ENCODE assay signal across 16 cellular contexts in the genomic region with DNA sequence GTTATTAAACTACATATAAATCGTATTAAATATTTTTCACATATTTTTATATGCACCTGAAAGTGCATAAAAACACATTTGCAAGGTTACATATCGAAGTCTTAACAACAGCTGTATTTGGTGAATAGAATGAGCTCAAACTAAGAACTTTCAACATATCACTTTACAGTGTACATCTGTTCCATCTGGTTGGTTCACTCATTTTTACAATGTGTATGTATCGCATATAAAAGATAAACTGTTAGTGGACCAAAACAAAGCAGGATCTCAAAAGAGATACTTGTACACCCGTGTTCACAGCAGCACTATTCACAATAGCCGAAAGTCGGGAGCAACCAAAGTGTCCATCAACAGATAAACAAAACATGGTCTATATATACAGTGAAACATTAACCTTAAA. TPM values are rescaled to one million over a fixed set of nuclear protein-coding genes. Genes with fewer than 3 reads are reported as not detected.
DNase-seq lines count a peak whose midpoint lies in the region; ATAC-seq and TF ChIP-seq lines count a peak whose summit lies in the region.
"Had no signal": no experiment of that assay in that cellular context is flagged by ENCODE, and none has a peak within 500 bp of the region (broad histone marks: within the 10 kb centered on the region; RNA-seq: fewer than 3 reads in every experiment).

No MANE protein-coding gene starts in this region.

- H3K27me3 ChIP-seq in Caco-2 (replicated peaks; ENCODE audit: control insufficient read depth, insufficient read depth, low read length) = no peaks in the 10 kb centered on the region
- H3K27me3 ChIP-seq: dorsolateral prefrontal cortex, testis had no signal

- no peaks in the 10 kb centered on the region for H3K9me3 Mint-ChIP-seq in activated CD4-positive, alpha-beta T cell treated with anti-CD3 and anti-CD28 coated beads, Interleukin-2, amount 10 ng/mL, durations not matched to agents 24 days and 14 days
- H3K9me3 Mint-ChIP-seq in activated T-helper 17 cell treated with anti-CD3 and anti-CD28 coated beads, Interleukin-2, amount 50 U/mL, for 72 hours = no peaks in the 10 kb centered on the region
- no peaks in the 10 kb centered on the region for H3K9me3 Mint-ChIP-seq in natural killer cell treated with Interleukin-12 subunit alpha and Interleukin-12 subunit beta and Interleukin-15 and Interleukin-18, amount 100 ng/mL, for 72 hours
- no peaks in the 10 kb centered on the region for H3K9me3 Mint-ChIP-seq in Caco-2 (ENCODE audit: unreplicated experiment)
- H3K9me3 Mint-ChIP-seq: HFFc6 had no signal

- POLR2A ChIA-PET in Caco-2 (lab: Charles Lee) = no interaction called here

- H3K27ac Mint-ChIP-seq in activated CD4-positive, alpha-beta T cell treated with anti-CD3 and anti-CD28 coated beads, Interleukin-2, amount 10 ng/mL, durations not matched to agents 24 days and 14 days = peak overlapping the region; percentile 34
- H3K27ac Mint-ChIP-seq in activated T-helper 17 cell treated with anti-CD3 and anti-CD28 coated beads, Interleukin-2, amount 50 U/mL, for 72 hours = no peak overlapping the region
- H3K27ac Mint-ChIP-seq in natural killer cell treated with Interleukin-12 subunit alpha and Interleukin-12 subunit beta and Interleukin-15 and Interleukin-18, amount 100 ng/mL, for 72 hours = peak overlapping the region; percentile 5 to 43
- H3K27ac Mint-ChIP-seq in Caco-2 (ENCODE audit: unreplicated experiment) = no peak overlapping the region
- H3K27ac Mint-ChIP-seq: HFFc6 had no signal

- peaks cover 1% of the 10 kb centered on the region; the same call in 1 of the 2 replicates for H3K36me3 ChIP-seq in Caco-2 (ENCODE audit: control insufficient read depth, insufficient read depth, low read length)

- TF ChIP-seq CTCF in LNCaP clone FGC (IDR thresholded peaks at IDR 0.05; ENCODE audit: control insufficient read depth, extremely low read depth, insufficient read depth) (no peak), Caco-2 (IDR thresholded peaks at IDR 0.05; ENCODE audit: insufficient read depth in 1 of 2, low read depth in 1 of 2, low read length in 1 of 2, severe bottlenecking in 1 of 2, unreplicated experiment in 1 of 2) (no peak)

- H3K9me3 ChIP-seq in Caco-2 = peaks cover 4% of the 10 kb centered on the region; the same call in 1 of the 2 replicates
- H3K9me3 ChIP-seq: testis had no signal

- intact Hi-C loops in activated CD4-positive, alpha-beta T cell treated with anti-CD3 and anti-CD28 coated beads, Interleukin-2, amount 10 ng/mL, durations not matched to agents 24 days and 14 days (cut with micrococcal nuclease) = loop anchor here (10.0 kb wide), 1 partner anchor 863 kb away; no protein-coding TSS in a partner anchor
- intact Hi-C loops in left ventricle myocardium superior (cut with micrococcal nuclease) (no loop called here), Caco-2 (cut with micrococcal nuclease; ENCODE audit: unreplicated experiment) (no loop called here)

- peaks cover 60% of the 10 kb centered on the region for H3K4me1 Mint-ChIP-seq in activated CD4-positive, alpha-beta T cell treated with anti-CD3 and anti-CD28 coated beads, Interleukin-2, amount 10 ng/mL, durations not matched to agents 24 days and 14 days
- H3K4me1 Mint-ChIP-seq in activated T-helper 17 cell treated with anti-CD3 and anti-CD28 coated beads, Interleukin-2, amount 50 U/mL, for 72 hours = peaks cover 45% of the 10 kb centered on the region
- H3K4me1 Mint-ChIP-seq in natural killer cell treated with Interleukin-12 subunit alpha and Interleukin-12 subunit beta and Interleukin-15 and Interleukin-18, amount 100 ng/mL, for 72 hours (ENCODE audit: low read depth in 2 of 2) = peaks cover 63 to 68% of the 10 kb centered on the region in 2 donors
- peaks cover 11% of the 10 kb centered on the region for H3K4me1 Mint-ChIP-seq in Caco-2 (ENCODE audit: low read depth, unreplicated experiment)

- DNase-seq in activated CD4-positive, alpha-beta T cell treated with anti-CD3 and anti-CD28 coated beads, Interleukin-2, amount 10 ng/mL, durations not matched to agents 24 days and 14 days = no peak
- no peak for DNase-seq in activated CD4-positive, alpha-beta T cell treated with anti-CD3 and anti-CD28 coated beads for 4 hours
- DNase-seq in LNCaP clone FGC (ENCODE audit: low read depth) (peak; percentile 60), left ventricle myocardium superior (no peak), Caco-2 (no peak)
- DNase-seq in natural killer cell treated with Interleukin-12 subunit alpha and Interleukin-12 subunit beta and Interleukin-15 and Interleukin-18, amount 100 ng/mL, for 72 hours (ENCODE audit: low spot score) = no peak
- DNase-seq: activated CD4-positive, alpha-beta T cell treated with anti-CD3 and anti-CD28 coated beads, Interleukin-2, amount 50 U/mL, for 4 hours; dorsolateral prefrontal cortex; HFFc6; NCI-H1694; NCI-H774; stimulated activated CD4-positive, alpha-beta T cell treated with anti-CD3 and anti-CD28 coated beads, Interleukin-1b, Interleukin-23, amount 100 ng/mL, for 48 hours; T1000; testis had no signal

- H3K4me3 ChIP-seq in LNCaP clone FGC (ENCODE audit: low read depth, low read length) = no peak overlapping the region
- H3K4me3 ChIP-seq in Caco-2 (ENCODE audit: low read depth, low read length) = no peak overlapping the region
- H3K4me3 ChIP-seq: testis had no signal

- H3K4me1 ChIP-seq in Caco-2 = peaks cover 28% of the 10 kb centered on the region
- H3K4me1 ChIP-seq: testis had no signal

- ATAC-seq in activated T-helper 17 cell treated with anti-CD3 and anti-CD28 coated beads, Interleukin-2, amount 50 U/mL, for 72 hours (replicated peaks) = no peak
- ATAC-seq in natural killer cell treated with Interleukin-12 subunit alpha and Interleukin-12 subunit beta and Interleukin-15 and Interleukin-18, amount 100 ng/mL, for 72 hours = no peak
- ATAC-seq in GM21528 (IDR thresholded peaks at IDR 0.05; ENCODE audit: low FRiP score, unreplicated experiment) (no peak), left ventricle myocardium superior (no peak)

- BruUV-seq in Caco-2 (replicated peaks; lab: Mats Ljungman, UMichigan) = no TSS peak

- H3K4me3 Mint-ChIP-seq in activated CD4-positive, alpha-beta T cell treated with anti-CD3 and anti-CD28 coated beads, Interleukin-2, amount 10 ng/mL, durations not matched to agents 24 days and 14 days = no peak overlapping the region
- peak overlapping the region; percentile 30 for H3K4me3 Mint-ChIP-seq in activated T-helper 17 cell treated with anti-CD3 and anti-CD28 coated beads, Interleukin-2, amount 50 U/mL, for 72 hours
- peak overlapping the region; percentile 45 for H3K4me3 Mint-ChIP-seq in natural killer cell treated with Interleukin-12 subunit alpha and Interleukin-12 subunit beta and Interleukin-15 and Interleukin-18, amount 100 ng/mL, for 72 hours
- no peak overlapping the region for H3K4me3 Mint-ChIP-seq in Caco-2 (ENCODE audit: unreplicated experiment)
- H3K4me3 Mint-ChIP-seq: HFFc6 had no signal

- CTCF ChIA-PET in Caco-2 (lab: Charles Lee) = no interaction called here

- H3K36me3 Mint-ChIP-seq in activated CD4-positive, alpha-beta T cell treated with anti-CD3 and anti-CD28 coated beads, Interleukin-2, amount 10 ng/mL, durations not matched to agents 24 days and 14 days (ENCODE audit: low read depth) = peaks cover 28% of the 10 kb centered on the region
- peaks cover 6% of the 10 kb centered on the region for H3K36me3 Mint-ChIP-seq in activated T-helper 17 cell treated with anti-CD3 and anti-CD28 coated beads, Interleukin-2, amount 50 U/mL, for 72 hours (ENCODE audit: low read depth)
- no peaks in the 10 kb centered on the region for H3K36me3 Mint-ChIP-seq in natural killer cell treated with Interleukin-12 subunit alpha and Interleukin-12 subunit beta and Interleukin-15 and Interleukin-18, amount 100 ng/mL, for 72 hours
- peaks cover 28% of the 10 kb centered on the region for H3K36me3 Mint-ChIP-seq in Caco-2 (ENCODE audit: insufficient read depth, unreplicated experiment)

- no peaks in the 10 kb centered on the region for H3K27me3 Mint-ChIP-seq in activated CD4-positive, alpha-beta T cell treated with anti-CD3 and anti-CD28 coated beads, Interleukin-2, amount 10 ng/mL, durations not matched to agents 24 days and 14 days
- H3K27me3 Mint-ChIP-seq in activated T-helper 17 cell treated with anti-CD3 and anti-CD28 coated beads, Interleukin-2, amount 50 U/mL, for 72 hours = no peaks in the 10 kb centered on the region
- H3K27me3 Mint-ChIP-seq in natural killer cell treated with Interleukin-12 subunit alpha and Interleukin-12 subunit beta and Interleukin-15 and Interleukin-18, amount 100 ng/mL, for 72 hours = no peaks in the 10 kb centered on the region
- no peaks in the 10 kb centered on the region for H3K27me3 Mint-ChIP-seq in Caco-2 (ENCODE audit: insufficient read depth, unreplicated experiment)

RNA-seq across cellular contexts. Expression of a gene that starts 55.8 kb away (rescaled TPM):
- total RNA-seq in activated CD4-positive, alpha-beta T cell treated with anti-CD3 and anti-CD28 coated beads, Interleukin-2, amount 10 ng/mL, durations not matched to agents 24 days and 14 days = 160 and 178 TPM in 2 replicates
- total RNA-seq in activated T-helper 17 cell treated with anti-CD3 and anti-CD28 coated beads, Interleukin-2, amount 50 U/mL, for 72 hours = 100 to 1,000 TPM; 131 to 180 TPM
- 100 to 1,000 TPM; 119 to 162 TPM for total RNA-seq in natural killer cell treated with Interleukin-12 subunit alpha and Interleukin-12 subunit beta and Interleukin-15 and Interleukin-18, amount 100 ng/mL, for 72 hours
- total RNA-seq in left ventricle myocardium superior = 99.6 TPM
- total RNA-seq in Caco-2 (2022) = 127 and 140 TPM in 2 replicates

Comparison
In these comparisons a context has a peak if more than half of its experiments do, and no peak if none do; other contexts are left out.
1. H3K27ac Mint-ChIP-seq: peak in activated CD4-positive, alpha-beta T cell treated with anti-CD3 and anti-CD28 coated beads, Interleukin-2, amount 10 ng/mL, durations not matched to agents 24 days and 14 days (single experiment) and natural killer cell treated with Interleukin-12 subunit alpha and Interleukin-12 subunit beta and Interleukin-15 and Interleukin-18, amount 100 ng/mL, for 72 hours (2 of 2); none in activated T-helper 17 cell treated with anti-CD3 and anti-CD28 coated beads, Interleukin-2, amount 50 U/mL, for 72 hours (single experiment) and Caco-2 (single experiment).
2. H3K4me3 Mint-ChIP-seq: peak in activated T-helper 17 cell treated with anti-CD3 and anti-CD28 coated beads, Interleukin-2, amount 50 U/mL, for 72 hours (single experiment) and natural killer cell treated with Interleukin-12 subunit alpha and Interleukin-12 subunit beta and Interleukin-15 and Interleukin-18, amount 100 ng/mL, for 72 hours (single experiment); none in activated CD4-positive, alpha-beta T cell treated with anti-CD3 and anti-CD28 coated beads, Interleukin-2, amount 10 ng/mL, durations not matched to agents 24 days and 14 days (single experiment) and Caco-2 (single experiment).